Comparison of ENCODE assay signal across 9 cellular contexts in genomic region chr1:40042337-40042736, GRCh38. TPM values are rescaled to one million over a fixed set of nuclear protein-coding genes. Genes with fewer than 3 reads are reported as not detected.
DNase-seq lines count a peak whose midpoint lies in the region; ATAC-seq, FAIRE-seq and TF ChIP-seq lines count a peak whose summit lies in the region.
"Had no signal": no experiment of that assay in that cellular context is flagged by ENCODE, and none has a peak within 500 bp of the region (broad histone marks: within the 10 kb centered on the region; RNA-seq: fewer than 3 reads in every experiment).

No MANE protein-coding gene starts in this region.

- no peak for FAIRE-seq in keratinocyte (lab: Jason Lieb, UNC)

- no peaks in the 10 kb centered on the region for H3K27me3 Mint-ChIP-seq in activated CD8-positive, alpha-beta memory T cell treated with anti-CD3 and anti-CD28 coated beads, Interleukin-2, amount 10 ng/mL, durations not matched to agents 7 days and 5 days
- no peaks in the 10 kb centered on the region for H3K27me3 Mint-ChIP-seq in activated T-helper 2 cell treated with anti-CD3 and anti-CD28 coated beads, Interferon-gamma antibody, Interleukin-2, Interleukin-4, amounts not matched to agents 10 μg/mL and 5 μg/mL and 100 μg/mL, durations not matched to agents 14 hours and 24 hours and 36 hours (ENCODE audit: low read depth)

- no peak overlapping the region for H2AFZ ChIP-seq in keratinocyte (ENCODE audit: control insufficient read depth, low read length)

- no peak for TF ChIP-seq CTCF in keratinocyte (optimal IDR thresholded peaks at IDR 0.05 in 1 of 3, IDR thresholded peaks at IDR 0.05 in 1 of 3, conservative IDR thresholded peaks at IDR 0.05 in 1 of 3; ENCODE audit: extremely low read depth in 1 of 3, insufficient read depth in 2 of 3, low read length in 3 of 3)

- peaks cover 5 to 10% of the 10 kb centered on the region in 2 experiments for H3K36me3 ChIP-seq in keratinocyte (ENCODE audit: control insufficient read depth in 2 of 2, extremely low read depth in 1 of 2, insufficient read depth in 2 of 2, low read length in 2 of 2)
- H3K36me3 ChIP-seq in thymus (ENCODE audit: control insufficient read depth, insufficient read depth): peaks cover 4% of the 10 kb centered on the region

- H3K9ac ChIP-seq in keratinocyte (ENCODE audit: control insufficient read depth, extremely low read depth, insufficient read depth, low read length): peak overlapping the region; percentile 14

- no peaks in the 10 kb centered on the region for H3K9me3 Mint-ChIP-seq in activated CD8-positive, alpha-beta memory T cell treated with anti-CD3 and anti-CD28 coated beads, Interleukin-2, amount 10 ng/mL, durations not matched to agents 7 days and 5 days (ENCODE audit: low read depth)
- no peaks in the 10 kb centered on the region for H3K9me3 Mint-ChIP-seq in activated T-helper 2 cell treated with anti-CD3 and anti-CD28 coated beads, Interferon-gamma antibody, Interleukin-2, Interleukin-4, amounts not matched to agents 10 μg/mL and 5 μg/mL and 100 μg/mL, durations not matched to agents 14 hours and 24 hours and 36 hours

- intact Hi-C loops in activated T-helper 2 cell treated with anti-CD3 and anti-CD28 coated beads, Interferon-gamma antibody, Interleukin-2, Interleukin-4, amounts not matched to agents 10 μg/mL and 5 μg/mL and 100 μg/mL, durations not matched to agents 14 hours and 24 hours and 36 hours (cut with micrococcal nuclease): loop anchor here (10.0 kb wide), 2 partner anchors 122 to 652 kb away; partner anchors contain the start of genes NFYC and RLF

- peaks cover 20% of the 10 kb centered on the region for H4K20me1 ChIP-seq in keratinocyte (ENCODE audit: control insufficient read depth, extremely low read depth, insufficient read depth, low read length)

- peak overlapping the region; percentile 99 for H3K4me3 Mint-ChIP-seq in activated CD8-positive, alpha-beta memory T cell treated with anti-CD3 and anti-CD28 coated beads, Interleukin-2, amount 10 ng/mL, durations not matched to agents 7 days and 5 days
- peak overlapping the region; percentile 94 for H3K4me3 Mint-ChIP-seq in activated T-helper 2 cell treated with anti-CD3 and anti-CD28 coated beads, Interferon-gamma antibody, Interleukin-2, Interleukin-4, amounts not matched to agents 10 μg/mL and 5 μg/mL and 100 μg/mL, durations not matched to agents 14 hours and 24 hours and 36 hours (ENCODE audit: low read depth)

- H3K4me3 ChIP-seq in keratinocyte (ENCODE audit: control insufficient read depth in 2 of 3, extremely low read depth in 1 of 3, insufficient read depth in 2 of 3, low read depth in 1 of 3, low read length in 3 of 3): peak overlapping the region; percentile 43 to 100 (median 61)
- peak overlapping the region; percentile 2 for H3K4me3 ChIP-seq in thymus (ENCODE audit: low read length)

- peaks cover 68% of the 10 kb centered on the region for H3K79me2 ChIP-seq in keratinocyte (ENCODE audit: control insufficient read depth, insufficient read depth, low read length)

- no peak overlapping the region for H3K27ac ChIP-seq in keratinocyte (ENCODE audit: control insufficient read depth, insufficient read depth, low read length)
- H3K27ac ChIP-seq in thymus (ENCODE audit: low read depth): no peak overlapping the region
- H3K27ac ChIP-seq: C4-2B had no signal

- peak overlapping the region; percentile 97 for H3K27ac Mint-ChIP-seq in activated CD8-positive, alpha-beta memory T cell treated with anti-CD3 and anti-CD28 coated beads, Interleukin-2, amount 10 ng/mL, durations not matched to agents 7 days and 5 days
- peak overlapping the region; percentile 47 for H3K27ac Mint-ChIP-seq in activated T-helper 2 cell treated with anti-CD3 and anti-CD28 coated beads, Interferon-gamma antibody, Interleukin-2, Interleukin-4, amounts not matched to agents 10 μg/mL and 5 μg/mL and 100 μg/mL, durations not matched to agents 14 hours and 24 hours and 36 hours

- peaks cover 61% of the 10 kb centered on the region for H3K4me1 Mint-ChIP-seq in activated CD8-positive, alpha-beta memory T cell treated with anti-CD3 and anti-CD28 coated beads, Interleukin-2, amount 10 ng/mL, durations not matched to agents 7 days and 5 days
- peaks cover 56% of the 10 kb centered on the region for H3K4me1 Mint-ChIP-seq in activated T-helper 2 cell treated with anti-CD3 and anti-CD28 coated beads, Interferon-gamma antibody, Interleukin-2, Interleukin-4, amounts not matched to agents 10 μg/mL and 5 μg/mL and 100 μg/mL, durations not matched to agents 14 hours and 24 hours and 36 hours (ENCODE audit: low read depth)

- H3K4me1 ChIP-seq in keratinocyte (ENCODE audit: control insufficient read depth, extremely low read depth, insufficient read depth, low read length) (peaks cover 43% of the 10 kb centered on the region), thymus (ENCODE audit: control insufficient read depth, insufficient read depth, low read length) (peaks cover 17% of the 10 kb centered on the region)

- no peak for ATAC-seq in activated CD8-positive, alpha-beta memory T cell treated with anti-CD3 and anti-CD28 coated beads, Interleukin-2, amount 10 ng/mL, durations not matched to agents 7 days and 5 days
- no peak for ATAC-seq in left lobe of liver

- 85% methylated on average over 4 of the region's 4 CpGs for WGBS in thymus

- no peak for DNase-seq in activated CD8-positive, alpha-beta memory T cell treated with anti-CD3 and anti-CD28 coated beads, Interleukin-2, amount 10 ng/mL, durations not matched to agents 7 days and 5 days
- DNase-seq in activated CD8-positive, alpha-beta memory T cell treated with anti-CD3 and anti-CD28 coated beads, Interleukin-2, amount 50 U/mL, for 48 hours: no peak
- no peak for DNase-seq in activated T-helper 2 cell treated with anti-CD3 and anti-CD28 coated beads, Interferon-gamma antibody, Interleukin-2, Interleukin-4, amounts not matched to agents 10 μg/mL and 5 μg/mL and 100 μg/mL, durations not matched to agents 14 hours and 24 hours and 36 hours (ENCODE audit: low spot score)
- DNase-seq in keratinocyte (ENCODE audit: low read depth, low spot score) (no peak), Ammon's horn (ENCODE audit: low spot score) (no peak), cortex of kidney (lab: John Stamatoyannopoulos, UW) (no peak), left lobe of liver (ENCODE audit: low spot score) (no peak)

- CTCF ChIA-PET in activated CD8-positive, alpha-beta memory T cell treated with anti-CD3 and anti-CD28 coated beads, Interleukin-2, amount 10 ng/mL, durations not matched to agents 7 days and 5 days (lab: Charles Lee): interaction anchor here (0.7 to 2.8 kb wide), 5 partner anchors 9 to 20 kb away, joined by 3 to 11 read pairs (median 3); no protein-coding TSS in a partner anchor

- peak overlapping the region; percentile 92 for H3K4me2 ChIP-seq in keratinocyte (ENCODE audit: control insufficient read depth, extremely low read depth, insufficient read depth, low read depth, low read length)

- H3K27me3 ChIP-seq in keratinocyte (ENCODE audit: control insufficient read depth, extremely low read depth, insufficient read depth, low read length) (no peaks in the 10 kb centered on the region), thymus (ENCODE audit: control insufficient read depth, insufficient read depth) (no peaks in the 10 kb centered on the region)

- H3K36me3 Mint-ChIP-seq in activated CD8-positive, alpha-beta memory T cell treated with anti-CD3 and anti-CD28 coated beads, Interleukin-2, amount 10 ng/mL, durations not matched to agents 7 days and 5 days: peaks cover 50% of the 10 kb centered on the region
- H3K36me3 Mint-ChIP-seq in activated T-helper 2 cell treated with anti-CD3 and anti-CD28 coated beads, Interferon-gamma antibody, Interleukin-2, Interleukin-4, amounts not matched to agents 10 μg/mL and 5 μg/mL and 100 μg/mL, durations not matched to agents 14 hours and 24 hours and 36 hours (ENCODE audit: low read depth): peaks cover 69% of the 10 kb centered on the region

- dilution Hi-C loops in keratinocyte (cut with MboI; ENCODE audit: extremely low pct_ligation_motif_present, low sequenced_read_pairs): no loop called here

- H3K9me3 ChIP-seq in keratinocyte (ENCODE audit: control insufficient read depth, low read depth, low read length): no peaks in the 10 kb centered on the region
- no peaks in the 10 kb centered on the region for H3K9me3 ChIP-seq in thymus (ENCODE audit: control insufficient read depth)

- H3K9me1 ChIP-seq in keratinocyte (ENCODE audit: control insufficient read depth, extremely low read depth, insufficient read depth, low read length): no peaks in the 10 kb centered on the region

RNA-seq across cellular contexts. Expression of gene CAP1, which starts 1.8 kb away (rescaled TPM):
- 100 to 1,000 TPM; 647 to 727 TPM for total RNA-seq in activated CD8-positive, alpha-beta memory T cell treated with anti-CD3 and anti-CD28 coated beads, Interleukin-2, amount 10 ng/mL, durations not matched to agents 7 days and 5 days
- total RNA-seq in activated T-helper 2 cell treated with anti-CD3 and anti-CD28 coated beads, Interferon-gamma antibody, Interleukin-2, Interleukin-4, amounts not matched to agents 10 μg/mL and 5 μg/mL and 100 μg/mL, durations not matched to agents 14 hours and 24 hours and 36 hours: 512 and 520 TPM in 2 replicates
- 891 to 1,048 TPM (median 959 TPM) in 3 replicates for polyA plus RNA-seq in keratinocyte
- polyA plus RNA-seq in keratinocyte (2011; ENCODE audit: low read depth): 326 TPM
- polyA plus RNA-seq in keratinocyte (2011; cell fraction: cytosol; rRNA removed): 709 and 1,075 TPM in 2 replicates
- 719 and 800 TPM in 2 replicates for polyA plus RNA-seq in keratinocyte (2011; cell fraction: nucleus; rRNA removed)
- polyA plus RNA-seq in keratinocyte (2012; ENCODE audit: low replicate concordance): 341 and 764 TPM in 2 replicates
- 321 to 717 TPM (median 599 TPM) in 3 replicates for polyA minus RNA-seq in keratinocyte
- polyA minus RNA-seq in keratinocyte (2011; cell fraction: cytosol; rRNA and poly(A)+ RNA removed): 500 TPM
- polyA minus RNA-seq in keratinocyte (2011; cell fraction: nucleus; rRNA and poly(A)+ RNA removed): 428 and 621 TPM in 2 replicates
- polyA plus RNA-seq in thymus: 202 TPM
- 98.9 TPM for total RNA-seq in left lobe of liver

RNA-seq across cellular contexts. Expression of gene PPT1, which starts 54.7 kb away (rescaled TPM):
- total RNA-seq in activated CD8-positive, alpha-beta memory T cell treated with anti-CD3 and anti-CD28 coated beads, Interleukin-2, amount 10 ng/mL, durations not matched to agents 7 days and 5 days: 10 to 100 TPM; 74.1 to 96.6 TPM
- 87.8 and 92.3 TPM in 2 replicates for total RNA-seq in activated T-helper 2 cell treated with anti-CD3 and anti-CD28 coated beads, Interferon-gamma antibody, Interleukin-2, Interleukin-4, amounts not matched to agents 10 μg/mL and 5 μg/mL and 100 μg/mL, durations not matched to agents 14 hours and 24 hours and 36 hours
- 43.8 to 58.9 TPM (median 52.7 TPM) in 3 replicates for polyA plus RNA-seq in keratinocyte
- polyA plus RNA-seq in keratinocyte (2011; ENCODE audit: low read depth): 12.7 TPM
- 24.5 and 47.3 TPM in 2 replicates for polyA plus RNA-seq in keratinocyte (2011; cell fraction: cytosol; rRNA removed)
- 49.6 and 53.2 TPM in 2 replicates for polyA plus RNA-seq in keratinocyte (2011; cell fraction: nucleus; rRNA removed)
- polyA plus RNA-seq in keratinocyte (2012; ENCODE audit: low replicate concordance): 34.9 and 47.2 TPM in 2 replicates
- polyA minus RNA-seq in keratinocyte: 27.7 to 58.7 TPM (median 50.4 TPM) in 3 replicates
- polyA minus RNA-seq in keratinocyte (2011; cell fraction: cytosol; rRNA and poly(A)+ RNA removed): 17.3 TPM
- 22.8 and 49.0 TPM in 2 replicates for polyA minus RNA-seq in keratinocyte (2011; cell fraction: nucleus; rRNA and poly(A)+ RNA removed)
- polyA plus RNA-seq in thymus: 97.3 TPM
- total RNA-seq in left lobe of liver: 14.0 TPM
